Comparison of ENCODE assay signal across 10 cellular contexts in the genomic region with DNA sequence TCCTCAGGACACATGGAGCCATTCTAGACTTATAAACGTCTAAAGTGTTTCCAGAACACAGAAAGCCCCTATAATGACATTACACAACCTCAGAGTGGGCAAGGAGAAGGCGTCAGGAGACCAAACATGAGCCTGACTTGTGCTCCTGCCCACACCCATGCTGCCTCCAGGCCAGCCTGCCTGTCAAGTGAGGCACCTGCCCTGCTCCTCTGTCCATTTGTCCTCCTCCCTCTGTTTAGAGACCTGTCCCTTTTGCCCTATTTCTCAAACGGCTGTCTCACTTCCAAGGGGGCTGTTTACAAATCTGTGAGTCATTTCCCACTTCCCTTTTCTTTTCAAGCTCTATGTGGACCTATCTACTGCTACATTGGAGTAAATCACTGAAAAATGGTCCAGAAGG. TPM values are rescaled to one million over a fixed set of nuclear protein-coding genes. Genes with fewer than 3 reads are reported as not detected.
A peak's percentile ranks its signal among the peaks of the same experiment; 100 is the strongest.
DNase-seq lines count a peak whose midpoint lies in the region; ATAC-seq and TF ChIP-seq lines count a peak whose summit lies in the region.
"Had no signal": no experiment of that assay in that cellular context is flagged by ENCODE, and none has a peak within 500 bp of the region (broad histone marks: within the 10 kb centered on the region; RNA-seq: fewer than 3 reads in every experiment).

No MANE protein-coding gene starts in this region.

- intact Hi-C loops in activated B cell treated with CpG ODN at 0.5 μM for 24 hours (cut with micrococcal nuclease): no loop called here

- H3K9me3 ChIP-seq in neutrophil: no peaks in the 10 kb centered on the region

- no peaks in the 10 kb centered on the region for H3K9me3 Mint-ChIP-seq in activated B cell treated with CpG ODN at 0.5 μM for 24 hours
- no peaks in the 10 kb centered on the region for H3K9me3 Mint-ChIP-seq in HFFc6
- H3K9me3 Mint-ChIP-seq in activated naive CD4-positive, alpha-beta T cell treated with anti-CD3 and anti-CD28 coated beads, Interleukin-2, amount 10 ng/mL, durations not matched to agents 7 days and 5 days: no peaks in the 10 kb centered on the region
- H3K9me3 Mint-ChIP-seq: nephron; stimulated activated naive CD8-positive, alpha-beta T cell treated with anti-CD3 and anti-CD28 coated beads, Interleukin-15, Interleukin-2, amounts not matched to agents 100 ng/mL and 50 ng/mL, for 24 hours had no signal

- peaks cover 25% of the 10 kb centered on the region for H3K36me3 ChIP-seq in neutrophil

- ATAC-seq in GM18868 (IDR thresholded peaks at IDR 0.05; ENCODE audit: unreplicated experiment) (peak; percentile 85), HG03135 (IDR thresholded peaks at IDR 0.05; ENCODE audit: unreplicated experiment) (peak; percentile 74), activated B cell treated with CpG ODN at 0.5 μM for 24 hours (ENCODE audit: low read depth) (peak; percentile 88)

- no peaks in the 10 kb centered on the region for H3K27me3 Mint-ChIP-seq in activated B cell treated with CpG ODN at 0.5 μM for 24 hours
- H3K27me3 Mint-ChIP-seq in HFFc6 (ENCODE audit: insufficient read depth): no peaks in the 10 kb centered on the region
- H3K27me3 Mint-ChIP-seq in activated naive CD4-positive, alpha-beta T cell treated with anti-CD3 and anti-CD28 coated beads, Interleukin-2, amount 10 ng/mL, durations not matched to agents 7 days and 5 days: no peaks in the 10 kb centered on the region
- H3K27me3 Mint-ChIP-seq: stimulated activated naive CD8-positive, alpha-beta T cell treated with anti-CD3 and anti-CD28 coated beads, Interleukin-15, Interleukin-2, amounts not matched to agents 100 ng/mL and 50 ng/mL, for 24 hours had no signal

- peaks cover 53 to 54% of the 10 kb centered on the region in 2 experiments for H3K4me1 ChIP-seq in neutrophil (ENCODE audit: control insufficient read depth in 1 of 2, insufficient read depth in 1 of 2, low read depth in 1 of 2, low read length in 1 of 2)

- DNase-seq in activated B cell treated with CpG ODN at 0.5 μM for 24 hours (no peak), HFFc6 (no peak), dedifferentiated amniotic fluid mesenchymal stem cell (ENCODE audit: extremely low spot score) (no peak), DMS114 treated with DMSO at 0.1 percent for 48 hours (lab: John Stamatoyannopoulos, UW; ENCODE audit: unreplicated experiment) (no peak)
- DNase-seq in activated naive CD4-positive, alpha-beta T cell treated with anti-CD3 and anti-CD28 coated beads, Interleukin-2, amount 10 ng/mL, durations not matched to agents 7 days and 5 days: no peak

- H3K27ac Mint-ChIP-seq in activated B cell treated with CpG ODN at 0.5 μM for 24 hours (peak overlapping the region; percentile 44), HFFc6 (no peak overlapping the region)
- H3K27ac Mint-ChIP-seq in activated naive CD4-positive, alpha-beta T cell treated with anti-CD3 and anti-CD28 coated beads, Interleukin-2, amount 10 ng/mL, durations not matched to agents 7 days and 5 days: no peak overlapping the region
- H3K27ac Mint-ChIP-seq: nephron; stimulated activated naive CD8-positive, alpha-beta T cell treated with anti-CD3 and anti-CD28 coated beads, Interleukin-15, Interleukin-2, amounts not matched to agents 100 ng/mL and 50 ng/mL, for 24 hours had no signal

- H3K4me1 Mint-ChIP-seq in activated B cell treated with CpG ODN at 0.5 μM for 24 hours: peaks cover 47% of the 10 kb centered on the region
- peaks cover 15% of the 10 kb centered on the region for H3K4me1 Mint-ChIP-seq in HFFc6 (ENCODE audit: low read depth)
- H3K4me1 Mint-ChIP-seq in activated naive CD4-positive, alpha-beta T cell treated with anti-CD3 and anti-CD28 coated beads, Interleukin-2, amount 10 ng/mL, durations not matched to agents 7 days and 5 days: peaks cover 5% of the 10 kb centered on the region
- H3K4me1 Mint-ChIP-seq: nephron had no signal

- POLR2A ChIA-PET in activated B cell treated with CpG ODN at 0.5 μM for 24 hours (lab: Charles Lee): interaction anchor here (1.0 kb wide), 1 partner anchor 21 kb away, joined by 6 read pairs; a partner anchor contains a TSS

- H3K4me3 Mint-ChIP-seq in activated B cell treated with CpG ODN at 0.5 μM for 24 hours (no peak overlapping the region), HFFc6 (no peak overlapping the region)
- H3K4me3 Mint-ChIP-seq in activated naive CD4-positive, alpha-beta T cell treated with anti-CD3 and anti-CD28 coated beads, Interleukin-2, amount 10 ng/mL, durations not matched to agents 7 days and 5 days: no peak overlapping the region
- H3K4me3 Mint-ChIP-seq: nephron; stimulated activated naive CD8-positive, alpha-beta T cell treated with anti-CD3 and anti-CD28 coated beads, Interleukin-15, Interleukin-2, amounts not matched to agents 100 ng/mL and 50 ng/mL, for 24 hours had no signal

- H3K36me3 Mint-ChIP-seq in activated B cell treated with CpG ODN at 0.5 μM for 24 hours (ENCODE audit: low read depth): peaks cover 42% of the 10 kb centered on the region
- H3K36me3 Mint-ChIP-seq in HFFc6 (ENCODE audit: low read depth): peaks cover 12% of the 10 kb centered on the region; the same call in 1 of the 2 replicates
- peaks cover 16% of the 10 kb centered on the region for H3K36me3 Mint-ChIP-seq in activated naive CD4-positive, alpha-beta T cell treated with anti-CD3 and anti-CD28 coated beads, Interleukin-2, amount 10 ng/mL, durations not matched to agents 7 days and 5 days

- H3K27ac ChIP-seq in neutrophil: peak overlapping the region; percentile 93

- H3K27me3 ChIP-seq in neutrophil: no peaks in the 10 kb centered on the region

- CTCF ChIA-PET in activated B cell treated with CpG ODN at 0.5 μM for 24 hours (lab: Charles Lee): interaction anchor here (1.0 kb wide), 1 partner anchor 9 kb away, joined by 3 read pairs; no protein-coding TSS in a partner anchor
- CTCF ChIA-PET in activated naive CD4-positive, alpha-beta T cell treated with anti-CD3 and anti-CD28 coated beads, Interleukin-2, amount 10 ng/mL, durations not matched to agents 7 days and 5 days (lab: Charles Lee): interaction anchor here (1.0 kb wide), 1 partner anchor 255 kb away, joined by 3 read pairs; no protein-coding TSS in a partner anchor

- peak overlapping the region; percentile 38 to 39 for H3K4me3 ChIP-seq in neutrophil (ENCODE audit: low read depth in 1 of 2, low read length in 1 of 2)

- TF ChIP-seq CTCF in activated B cell treated with CpG ODN at 0.5 μM for 24 hours (IDR thresholded peaks at IDR 0.05) (no peak), neutrophil (IDR thresholded peaks at IDR 0.05) (no peak), HFFc6 (IDR thresholded peaks at IDR 0.05) (no peak)

RNA-seq across cellular contexts. Expression of a gene that starts 21.0 kb away (rescaled TPM):
- total RNA-seq in activated B cell treated with CpG ODN at 0.5 μM for 24 hours: 38.5 and 43.4 TPM in 2 replicates
- total RNA-seq in HFFc6 (2021; fragmentation: NEBNext Ultra II Directional; extraction: Animal tissue kit (Norgen Biotek cat#: 25700)): 10 to 100 TPM; 55.5 to 74.7 (median 64.4) TPM

RNA-seq across cellular contexts. Expression of a gene that starts 21.1 kb away (rescaled TPM):
- 42.5 and 44.0 TPM in 2 replicates for total RNA-seq in activated B cell treated with CpG ODN at 0.5 μM for 24 hours
- total RNA-seq in HFFc6 (2021; fragmentation: NEBNext Ultra II Directional; extraction: Animal tissue kit (Norgen Biotek cat#: 25700)): 10 to 100 TPM; 41.0 to 54.1 (median 47.9) TPM
